ENCODE assay signal across 2 cellular contexts in genomic region chr18:4352746-4353522, GRCh38.
TF ChIP-seq lines count a peak whose summit lies in the region.

No MANE protein-coding gene starts in this region.

TF ChIP-seq in WTC11, 78 proteins besides CTCF, POLR2A, EP300 and RAD21 (continued from another document):
- TF ChIP-seq ZNF532 (CRISPR knock-in tag; IDR thresholded peaks at IDR 0.05; ENCODE audit: borderline replicate concordance) = no peak
- TF ChIP-seq PREB (CRISPR knock-in tag; IDR thresholded peaks at IDR 0.05; ENCODE audit: borderline replicate concordance) = no peak
- TF ChIP-seq ZNF671 (CRISPR knock-in tag; IDR thresholded peaks at IDR 0.05) = no peak
- TF ChIP-seq NFATC4 (CRISPR knock-in tag; IDR thresholded peaks at IDR 0.05) = no peak
- TF ChIP-seq ZNF232 (CRISPR knock-in tag; IDR thresholded peaks at IDR 0.05) = no peak
- TF ChIP-seq PRDM15 (CRISPR knock-in tag; IDR thresholded peaks at IDR 0.05) = no peak
- TF ChIP-seq, protein P1, sequence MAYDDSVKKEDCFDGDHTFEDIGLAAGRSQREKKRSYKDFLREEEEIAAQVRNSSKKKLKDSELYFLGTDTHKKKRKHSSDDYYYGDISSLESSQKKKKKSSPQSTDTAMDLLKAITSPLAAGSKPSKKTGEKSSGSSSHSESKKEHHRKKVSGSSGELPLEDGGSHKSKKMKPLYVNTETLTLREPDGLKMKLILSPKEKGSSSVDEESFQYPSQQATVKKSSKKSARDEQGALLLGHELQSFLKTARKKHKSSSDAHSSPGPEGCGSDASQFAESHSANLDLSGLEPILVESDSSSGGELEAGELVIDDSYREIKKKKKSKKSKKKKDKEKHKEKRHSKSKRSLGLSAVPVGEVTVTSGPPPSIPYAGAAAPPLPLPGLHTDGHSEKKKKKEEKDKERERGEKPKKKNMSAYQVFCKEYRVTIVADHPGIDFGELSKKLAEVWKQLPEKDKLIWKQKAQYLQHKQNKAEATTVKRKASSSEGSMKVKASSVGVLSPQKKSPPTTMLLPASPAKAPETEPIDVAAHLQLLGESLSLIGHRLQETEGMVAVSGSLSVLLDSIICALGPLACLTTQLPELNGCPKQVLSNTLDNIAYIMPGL (CRISPR knock-in tag; IDR thresholded peaks at IDR 0.05) = no peak
- no peak for TF ChIP-seq KAT7 (CRISPR knock-in tag; IDR thresholded peaks at IDR 0.05; ENCODE audit: borderline replicate concordance)
- TF ChIP-seq ZBTB21 (CRISPR knock-in tag; IDR thresholded peaks at IDR 0.05; ENCODE audit: borderline replicate concordance) = no peak
- no peak for TF ChIP-seq USF2 (CRISPR knock-in tag; IDR thresholded peaks at IDR 0.05)
- TF ChIP-seq NFYB (CRISPR knock-in tag; conservative IDR thresholded peaks at IDR 0.05; ENCODE audit: low read depth) = no peak

TF ChIP-seq in HepG2, 621 proteins besides CTCF, POLR2A, EP300 and RAD21 (continued from another document):
- TF ChIP-seq ZNF75D (CRISPR knock-in tag; IDR thresholded peaks at IDR 0.05; ENCODE audit: borderline replicate concordance) (no peak), HOXA9 (CRISPR knock-in tag; IDR thresholded peaks at IDR 0.05; ENCODE audit: borderline replicate concordance) (no peak), ZNF788 (CRISPR knock-in tag; IDR thresholded peaks at IDR 0.05; ENCODE audit: borderline replicate concordance) (no peak), DMAP1 (CRISPR knock-in tag; IDR thresholded peaks at IDR 0.05) (no peak), ZMYM4 (CRISPR knock-in tag; IDR thresholded peaks at IDR 0.05) (no peak)
TF ChIP-seq in HepG2: peak in this region for 0.
